ENCODE assay signal across 1 cellular context in genomic region chr13:90974249-90974954, GRCh38.
TF ChIP-seq lines count a peak whose summit lies in the region.

No MANE protein-coding gene starts in this region.

TF ChIP-seq in GM23338, 12 proteins besides CTCF, POLR2A, EP300 and RAD21 (continued from another document):
- TF ChIP-seq ZNF462 (CRISPR knock-in tag; IDR thresholded peaks at IDR 0.05) = no peak
